ENCODE assay signal across 8 cellular contexts in the genomic region with DNA sequence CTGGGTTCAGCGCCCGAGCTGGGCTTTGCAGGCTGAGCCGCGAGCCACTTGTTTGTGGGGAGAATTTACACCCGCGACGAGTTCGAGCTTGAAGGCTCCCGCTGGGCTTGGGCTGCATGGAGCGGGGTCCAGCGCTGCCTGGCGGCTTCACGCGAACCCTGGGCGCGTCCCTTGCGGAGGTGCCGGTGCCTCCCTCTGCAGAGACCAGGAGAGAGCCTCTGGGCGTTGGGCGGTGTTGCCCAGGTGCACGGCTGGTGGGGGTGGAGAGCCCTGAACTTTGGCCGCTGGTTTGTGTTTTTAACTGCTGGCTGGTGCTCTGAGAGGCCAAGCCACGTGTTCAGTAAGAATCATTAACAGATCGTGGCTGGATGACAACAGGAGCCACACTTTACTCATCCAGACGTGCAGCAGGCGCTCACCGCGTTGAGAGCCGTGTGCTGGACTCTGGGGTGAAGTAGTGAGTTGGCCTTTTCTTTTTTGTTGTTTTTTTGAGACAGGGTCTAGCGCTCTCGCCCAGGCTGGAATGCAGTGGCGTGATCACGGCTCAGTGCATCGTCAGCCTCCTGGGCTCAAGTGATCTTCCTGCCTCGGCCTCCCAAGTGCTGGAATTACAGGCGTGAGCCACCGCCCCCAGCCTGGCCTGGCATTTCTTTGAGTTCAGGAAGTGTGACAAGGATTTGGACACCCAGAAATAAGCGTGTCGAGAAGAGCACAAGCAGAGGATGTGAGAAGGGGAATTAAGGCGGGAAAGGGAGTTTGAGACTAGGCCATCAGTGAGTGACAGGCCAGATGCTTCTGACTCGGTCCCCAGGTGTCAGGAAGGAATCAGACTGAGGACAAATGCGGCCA. TPM values are rescaled to one million over a fixed set of nuclear protein-coding genes. Genes with fewer than 3 reads are reported as not detected.
DNase-seq lines count a peak whose midpoint lies in the region; ATAC-seq, FAIRE-seq and TF ChIP-seq lines count a peak whose summit lies in the region.

No MANE protein-coding gene starts in this region.

- FAIRE-seq in GM19239 (lab: Jason Lieb, UNC): peak; percentile 80

- H3K4me3 ChIP-seq in SU-DHL-6 (ENCODE audit: insufficient read depth, low read length, poor library complexity, severe bottlenecking): peak overlapping the region; percentile 95
- peak overlapping the region; percentile 80 for H3K4me3 ChIP-seq in fibroblast of mammary gland (ENCODE audit: control insufficient read depth, low read depth, low read length)
- H3K4me3 ChIP-seq in neural progenitor cell: peak overlapping the region; percentile 65

- peaks cover 14% of the 10 kb centered on the region for H3K9me3 Mint-ChIP-seq in neural progenitor cell

- peaks cover 16% of the 10 kb centered on the region for H3K27me3 Mint-ChIP-seq in neural progenitor cell (ENCODE audit: insufficient read depth, low read depth)

- H3K9me3 ChIP-seq in SU-DHL-6 (ENCODE audit: insufficient read depth, low read length) (no peaks in the 10 kb centered on the region), neural progenitor cell (ENCODE audit: low read depth) (no peaks in the 10 kb centered on the region)

- peak overlapping the region; percentile 92 for H3K4me3 Mint-ChIP-seq in neural progenitor cell

- H2AFZ ChIP-seq in SU-DHL-6 (ENCODE audit: low read depth, low read length, severe bottlenecking) (peak overlapping the region; percentile 99), neural progenitor cell (replicated peaks) (peak overlapping the region; percentile 94)

- H3K9ac ChIP-seq in SU-DHL-6 (ENCODE audit: low read length) (peak overlapping the region; percentile 90), neural progenitor cell (peak overlapping the region; percentile 33)

- H3K79me2 ChIP-seq in SU-DHL-6 (ENCODE audit: insufficient read depth, low read length) (peaks cover 8% of the 10 kb centered on the region), neural progenitor cell (ENCODE audit: low read depth) (peaks cover 31% of the 10 kb centered on the region)

- peaks cover 39% of the 10 kb centered on the region for H3K36me3 Mint-ChIP-seq in neural progenitor cell

- no peaks in the 10 kb centered on the region for H3K27me3 ChIP-seq in SU-DHL-6 (ENCODE audit: low read length)
- H3K27me3 ChIP-seq in neural progenitor cell: no peaks in the 10 kb centered on the region

- H3K36me3 ChIP-seq in SU-DHL-6 (ENCODE audit: low read length): no peaks in the 10 kb centered on the region; the same call in 1 of the 2 replicates
- H3K36me3 ChIP-seq in neural progenitor cell: peaks cover 1% of the 10 kb centered on the region

- H3K4me1 Mint-ChIP-seq in neural progenitor cell: peaks cover 14% of the 10 kb centered on the region

- H3F3A ChIP-seq in SU-DHL-6 (ENCODE audit: insufficient read depth) (peaks cover 4% of the 10 kb centered on the region), neural progenitor cell (ENCODE audit: low read depth) (peaks cover 7% of the 10 kb centered on the region)

- peak; percentile 68 for DNase-seq in DMS53 treated with DMSO at 0.1 percent for 48 hours (lab: John Stamatoyannopoulos, UW; ENCODE audit: unreplicated experiment)
- peak; percentile 89 for DNase-seq in GM19239 (ENCODE audit: insufficient read length, low spot score)
- peak; percentile 66 for DNase-seq in fibroblast of mammary gland (ENCODE audit: low read depth)
- DNase-seq in neural progenitor cell (ENCODE audit: low spot score): peak; percentile 48
- DNase-seq in NCI-H1048 (lab: John Stamatoyannopoulos, UW): no peak
- no peak for DNase-seq in iPS-NIHi7 (ENCODE audit: extremely low spot score)

- peaks cover 5% of the 10 kb centered on the region for H3K4me1 ChIP-seq in neural progenitor cell

- ATAC-seq in HG03196 (IDR thresholded peaks at IDR 0.05; ENCODE audit: unreplicated experiment): peak; percentile 42

- H3K27ac Mint-ChIP-seq in neural progenitor cell: peak overlapping the region; percentile 88

- peak overlapping the region; percentile 98 for H3K4me2 ChIP-seq in SU-DHL-6 (ENCODE audit: low read depth, low read length, poor library complexity, severe bottlenecking)
- H3K4me2 ChIP-seq in neural progenitor cell: peak overlapping the region; percentile 77

- no peaks in the 10 kb centered on the region for H3K9me2 ChIP-seq in SU-DHL-6 (replicated peaks; ENCODE audit: insufficient read depth, low read length)

- peak overlapping the region; percentile 97 for H3K27ac ChIP-seq in SU-DHL-6 (ENCODE audit: low read depth, low read length)
- H3K27ac ChIP-seq in neural progenitor cell: no peak overlapping the region

- TF ChIP-seq CTCF in SU-DHL-6 (IDR thresholded peaks at IDR 0.05; ENCODE audit: insufficient read depth, low read length, poor library complexity, severe bottlenecking) (no peak), fibroblast of mammary gland (conservative IDR thresholded peaks at IDR 0.05; ENCODE audit: control insufficient read depth, insufficient read depth, low read depth, low read length) (no peak), neural progenitor cell (IDR thresholded peaks at IDR 0.05) (no peak)

- H4K20me1 ChIP-seq in SU-DHL-6 (ENCODE audit: low read depth, low read length) (no peaks in the 10 kb centered on the region), neural progenitor cell (ENCODE audit: low read depth) (no peaks in the 10 kb centered on the region)

RNA-seq across cellular contexts. Expression of a gene that starts 0.8 kb away (rescaled TPM):
- 75.6 and 107 TPM in 2 replicates for total RNA-seq in neural progenitor cell (ENCODE audit: low replicate concordance)

RNA-seq across cellular contexts. Expression of a gene that starts 14.2 kb away (rescaled TPM):
- 7.6 and 13.2 TPM in 2 replicates for total RNA-seq in neural progenitor cell (ENCODE audit: low replicate concordance)

RNA-seq across cellular contexts. Expression of a gene that starts 29.7 kb away (rescaled TPM):
- 9.3 and 14.1 TPM in 2 replicates for total RNA-seq in neural progenitor cell (ENCODE audit: low replicate concordance)

RNA-seq across cellular contexts. Expression of a gene that starts 29.8 kb away (rescaled TPM):
- total RNA-seq in neural progenitor cell (ENCODE audit: low replicate concordance): 34.6 and 78.5 TPM in 2 replicates

RNA-seq across cellular contexts. Expression of a gene that starts 33.4 kb away (rescaled TPM):
- total RNA-seq in neural progenitor cell (ENCODE audit: low replicate concordance): 1.6 and 4.7 TPM in 2 replicates

Comparison
In these comparisons a context has a peak if more than half of its experiments do, and no peak if none do; other contexts are left out.
1. DNase-seq: peak in DMS53 treated with DMSO at 0.1 percent for 48 hours (single experiment), GM19239 (single experiment), fibroblast of mammary gland (single experiment) and neural progenitor cell (single experiment); none in NCI-H1048 (single experiment) and iPS-NIHi7 (single experiment).
2. Peak in every context shown above with its lines, with median percentiles within 50 percentile points of each other: H3K4me3 ChIP-seq.